14 cellular contexts compared by ENCODE assay signal in the genomic region with DNA sequence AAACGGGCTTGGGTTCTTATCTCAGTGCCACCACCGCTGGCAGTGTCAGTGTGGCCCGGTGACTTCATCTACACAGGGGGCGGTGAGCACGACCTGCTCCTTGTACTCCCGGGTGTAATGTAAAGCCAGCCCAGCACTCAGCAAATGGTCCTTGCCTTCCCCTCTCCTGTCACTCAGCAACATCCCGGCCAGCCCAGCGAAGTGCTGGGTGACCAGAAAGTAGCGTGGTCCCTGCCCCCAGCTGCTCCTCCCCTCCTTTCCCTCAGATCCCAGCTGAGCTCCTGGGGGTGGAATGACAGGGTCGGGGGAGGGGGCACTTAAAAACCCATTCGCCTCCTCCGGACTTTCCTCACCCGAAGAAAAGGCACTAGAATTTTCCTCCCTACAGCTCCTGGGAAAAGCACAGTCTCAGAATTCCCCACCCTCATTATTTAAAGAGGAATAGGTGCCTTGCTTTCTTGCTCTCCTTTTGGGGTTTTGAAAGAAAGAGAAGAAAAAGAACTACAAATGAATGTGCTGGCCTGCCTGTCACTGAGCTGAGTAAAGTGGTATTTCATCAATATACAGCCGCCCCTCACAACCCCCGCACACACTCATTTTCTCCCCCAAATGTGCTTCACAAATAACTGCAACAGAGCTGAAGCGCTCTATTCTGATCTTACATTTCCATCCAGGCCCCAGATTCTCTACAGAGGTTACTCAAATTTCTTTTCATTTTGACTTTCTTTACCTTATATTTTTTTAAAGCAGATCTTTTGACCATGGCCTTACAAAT. TPM values are rescaled to one million over a fixed set of nuclear protein-coding genes. Genes with fewer than 3 reads are reported as not detected.
DNase-seq lines count a peak whose midpoint lies in the region; TF ChIP-seq lines count a peak whose summit lies in the region.
"Had no signal": no experiment of that assay in that cellular context is flagged by ENCODE, and none has a peak within 500 bp of the region (broad histone marks: within the 10 kb centered on the region; RNA-seq: fewer than 3 reads in every experiment).

No MANE protein-coding gene starts in this region.

- H3K4me1 Mint-ChIP-seq in glutamatergic neuron (ENCODE audit: low read depth, unreplicated experiment): peaks cover 48% of the 10 kb centered on the region
- peaks cover 41% of the 10 kb centered on the region for H3K4me1 Mint-ChIP-seq in type B pancreatic cell (ENCODE audit: unreplicated experiment)
- H3K4me1 Mint-ChIP-seq: immature natural killer cell had no signal

- TF ChIP-seq CTCF in OCI-LY3 (IDR thresholded peaks at IDR 0.05; ENCODE audit: low read depth, low read length): no peak
- no peak for TF ChIP-seq CTCF in glutamatergic neuron (IDR thresholded peaks at IDR 0.05; ENCODE audit: partially characterized antibody, unreplicated experiment)
- no peak for TF ChIP-seq CTCF in type B pancreatic cell (conservative IDR thresholded peaks at IDR 0.05)

- H3K27me3 ChIP-seq in OCI-LY3 (ENCODE audit: low read depth, low read length): no peaks in the 10 kb centered on the region

- no peaks in the 10 kb centered on the region for H3K36me3 ChIP-seq in OCI-LY3 (replicated peaks; ENCODE audit: low read depth, low read length)

- H2AFZ ChIP-seq in OCI-LY3 (ENCODE audit: low read depth, low read length): no peak overlapping the region

- H3K27ac ChIP-seq in OCI-LY3 (ENCODE audit: low read length): no peak overlapping the region

- no peaks in the 10 kb centered on the region for H3K9me3 ChIP-seq in OCI-LY3 (ENCODE audit: insufficient read depth, low read length)
- H3K9me3 ChIP-seq: mucosa of descending colon had no signal

- peak overlapping the region; percentile 18; the same call in 1 of the 2 replicates for H3K9ac ChIP-seq in OCI-LY3 (ENCODE audit: low read length)

- H3K4me1 ChIP-seq in OCI-LY3 (ENCODE audit: low read length): peaks cover 88% of the 10 kb centered on the region

- H3K4me3 Mint-ChIP-seq in glutamatergic neuron (ENCODE audit: unreplicated experiment) (peak overlapping the region; percentile 68), type B pancreatic cell (peak overlapping the region; percentile 0)
- H3K4me3 Mint-ChIP-seq: CD4-positive, alpha-beta memory T cell; immature natural killer cell had no signal

- DNase-seq in stimulated activated naive CD4-positive, alpha-beta T cell treated with Interleukin-2 at 50 U/mL for 16 hours (lab: John Stamatoyannopoulos, UW): peak; percentile 24
- no peak for DNase-seq in stimulated activated naive CD4-positive, alpha-beta T cell (lab: John Stamatoyannopoulos, UW)
- DNase-seq in glutamatergic neuron (peak; percentile 68), type B pancreatic cell (ENCODE audit: extremely low spot score, unreplicated experiment) (no peak), GM19240 (ENCODE audit: insufficient read length, low spot score) (no peak), C1 segment of cervical spinal cord (lab: John Stamatoyannopoulos, UW) (no peak), AG08396 (ENCODE audit: low spot score) (no peak)
- DNase-seq: aorta, immature natural killer cell, NCI-H1417 treated with DMSO at 0.1 percent for 48 hours, T1000 had no signal

- H3K27ac Mint-ChIP-seq in glutamatergic neuron (ENCODE audit: unreplicated experiment) (peak overlapping the region; percentile 60), type B pancreatic cell (no peak overlapping the region)
- H3K27ac Mint-ChIP-seq: CD4-positive, alpha-beta memory T cell; immature natural killer cell had no signal

- H3K27me3 Mint-ChIP-seq in glutamatergic neuron (ENCODE audit: unreplicated experiment) (peaks cover 7% of the 10 kb centered on the region), type B pancreatic cell (peaks cover 42% of the 10 kb centered on the region)

- H3K4me2 ChIP-seq in OCI-LY3 (ENCODE audit: low read length): peak overlapping the region; percentile 95

- H4K20me1 ChIP-seq in OCI-LY3 (ENCODE audit: insufficient read depth, low read length): no peaks in the 10 kb centered on the region

- H3K4me3 ChIP-seq in OCI-LY3 (ENCODE audit: low read length): peak overlapping the region; percentile 13; the same call in 1 of the 2 replicates
- H3K4me3 ChIP-seq: mucosa of descending colon had no signal

- H3K79me2 ChIP-seq in OCI-LY3 (ENCODE audit: low read length): 0 out of 2 replicates have a peak, but pooled peaks cover 7% of the 10 kb centered on the region

- no peaks in the 10 kb centered on the region for H3K9me3 Mint-ChIP-seq in glutamatergic neuron (ENCODE audit: unreplicated experiment)
- no peaks in the 10 kb centered on the region for H3K9me3 Mint-ChIP-seq in type B pancreatic cell
- H3K9me3 Mint-ChIP-seq: CD4-positive, alpha-beta memory T cell; immature natural killer cell had no signal

- H3K36me3 Mint-ChIP-seq in glutamatergic neuron (ENCODE audit: unreplicated experiment) (no peaks in the 10 kb centered on the region), type B pancreatic cell (no peaks in the 10 kb centered on the region)
- H3K36me3 Mint-ChIP-seq: CD4-positive, alpha-beta memory T cell; immature natural killer cell had no signal

RNA-seq across cellular contexts. Expression of a gene that starts 7.0 kb away (rescaled TPM):
- 3.8 TPM for total RNA-seq in glutamatergic neuron (ENCODE audit: unreplicated experiment)
- total RNA-seq in type B pancreatic cell (ENCODE audit: low replicate concordance): 0.45 and 3.8 TPM in 2 replicates

Comparison
In these comparisons a context has a peak if more than half of its experiments do, and no peak if none do; other contexts are left out.
1. DNase-seq: peak in stimulated activated naive CD4-positive, alpha-beta T cell treated with Interleukin-2 at 50 U/mL for 16 hours (single experiment) and glutamatergic neuron (single experiment); none in stimulated activated naive CD4-positive, alpha-beta T cell (0 of 6), type B pancreatic cell (single experiment), GM19240 (single experiment), C1 segment of cervical spinal cord (0 of 14) and AG08396 (single experiment).